ENCODE assay signal across 29 cellular contexts in genomic region chr11:117932987-117933386, GRCh38. TPM values are rescaled to one million over a fixed set of nuclear protein-coding genes. Genes with fewer than 3 reads are reported as not detected.
A peak's percentile ranks its signal among the peaks of the same experiment; 100 is the strongest.
DNase-seq lines count a peak whose midpoint lies in the region; ATAC-seq and TF ChIP-seq lines count a peak whose summit lies in the region.
"Had no signal": no experiment of that assay in that cellular context is flagged by ENCODE, and none has a peak within 500 bp of the region (broad histone marks: within the 10 kb centered on the region; RNA-seq: fewer than 3 reads in every experiment).

No MANE protein-coding gene starts in this region.

- no peaks in the 10 kb centered on the region for H3K9me3 Mint-ChIP-seq in Calu3 (ENCODE audit: low read depth, unreplicated experiment)
- H3K9me3 Mint-ChIP-seq: activated naive CD4-positive, alpha-beta T cell treated with anti-CD3 and anti-CD28 coated beads, Interleukin-2, amount 50 U/mL, for 72 hours; activated T-helper 1 cell treated with anti-CD3 and anti-CD28 coated beads, Interleukin-12 subunit alpha, Interleukin-12 subunit beta, Interleukin-2, Interleukin-4 antibody, amounts not matched to agents 30 ng/mL and 10 ng/mL and 1 ng/mL, durations not matched to agents 14 hours and 24 hours and 36 hours; CD8-positive, alpha-beta memory T cell; naive B cell; T-cell had no signal

- no peaks in the 10 kb centered on the region for H3K9me2 ChIP-seq in Loucy (replicated peaks; ENCODE audit: low read depth, low read length)

- no TSS peak for BruUV-seq in Calu3 (replicated peaks; lab: Mats Ljungman, UMichigan)

- H3K79me2 ChIP-seq in Loucy (ENCODE audit: insufficient read depth, low read length): no peaks in the 10 kb centered on the region

- no peak overlapping the region for H2AFZ ChIP-seq in Loucy (ENCODE audit: low read length)

- peak overlapping the region; percentile 42 for H3K27ac Mint-ChIP-seq in Calu3 (ENCODE audit: unreplicated experiment)

- no peak for DNase-seq in Calu3
- peak; percentile 1 for DNase-seq in coronary artery (ENCODE audit: low spot score)
- DNase-seq in posterior vena cava (ENCODE audit: low spot score): peak; percentile 11
- DNase-seq in cerebellum (ENCODE audit: low spot score): no peak
- DNase-seq: activated CD4-positive, CD25-positive, alpha-beta regulatory T cell treated with anti-CD3 and anti-CD28 coated beads, Interleukin-2, amount 50 U/mL, for 72 hours; CD8-positive, alpha-beta memory T cell; cerebellar nuclear complex; effector memory CD4-positive, alpha-beta T cell; foreskin keratinocyte; GDM1; heart right ventricle; left colon; naive B cell; NCI-H1436 treated with DMSO at 0.1 percent for 48 hours; NCI-H510A; NK-92 treated with Interleukin-12 subunit alpha and Interleukin-12 subunit beta, amount 100 ng/mL, for 24 hours; stimulated activated CD4-positive, alpha-beta T cell treated with anti-CD3 and anti-CD28 coated beads, Interleukin-4, amount 100 ng/mL, for 24 hours; stimulated activated naive CD4-positive, alpha-beta T cell treated with Interleukin-2 at 50 U/mL for 16 hours; T-cell had no signal

- no peaks in the 10 kb centered on the region for H3K36me3 ChIP-seq in Loucy (ENCODE audit: insufficient read depth, low read length)
- H3K36me3 ChIP-seq: heart right ventricle, ovary, SJSA1, tibial artery had no signal

- peaks cover 28% of the 10 kb centered on the region for H3K4me1 Mint-ChIP-seq in Calu3 (ENCODE audit: low read depth, unreplicated experiment)

- H3K4me3 ChIP-seq in Loucy (ENCODE audit: low read length, poor library complexity, severe bottlenecking) (no peak overlapping the region), coronary artery (no peak overlapping the region)
- H3K4me3 ChIP-seq: heart right ventricle, ovary, SJSA1, tibial artery had no signal

- H3F3A ChIP-seq in Loucy (ENCODE audit: low read depth): peaks cover 7% of the 10 kb centered on the region; the same call in 1 of the 2 replicates

- H3K36me3 Mint-ChIP-seq in Calu3 (ENCODE audit: insufficient read depth, unreplicated experiment): peaks cover 6% of the 10 kb centered on the region
- H3K36me3 Mint-ChIP-seq: activated naive CD4-positive, alpha-beta T cell treated with anti-CD3 and anti-CD28 coated beads, Interleukin-2, amount 50 U/mL, for 72 hours; T-cell had no signal

- no peaks in the 10 kb centered on the region for H3K27me3 ChIP-seq in Loucy (ENCODE audit: insufficient read depth, low read length, poor library complexity, severe bottlenecking)
- H3K27me3 ChIP-seq: ovary, SJSA1 had no signal

- H3K4me3 Mint-ChIP-seq in Calu3 (ENCODE audit: low read depth, unreplicated experiment): no peak overlapping the region
- H3K4me3 Mint-ChIP-seq: activated T-helper 1 cell treated with anti-CD3 and anti-CD28 coated beads, Interleukin-12 subunit alpha, Interleukin-12 subunit beta, Interleukin-2, Interleukin-4 antibody, amounts not matched to agents 30 ng/mL and 10 ng/mL and 1 ng/mL, durations not matched to agents 14 hours and 24 hours and 36 hours; naive B cell had no signal

- no peak overlapping the region for H3K27ac ChIP-seq in coronary artery
- H3K27ac ChIP-seq: foreskin keratinocyte, heart right ventricle, KMS-11, ovary, SJSA1, tibial artery had no signal

- H3K9ac ChIP-seq in Loucy (ENCODE audit: low read depth, low read length, poor library complexity, severe bottlenecking): peak overlapping the region; percentile 14
- H3K9ac ChIP-seq: KMS-11 had no signal

- H3K4me2 ChIP-seq in Loucy (ENCODE audit: low read depth, low read length, poor library complexity, severe bottlenecking): peak overlapping the region; percentile 86
- H3K4me2 ChIP-seq: KMS-11 had no signal

- no peaks in the 10 kb centered on the region for H3K27me3 Mint-ChIP-seq in Calu3 (ENCODE audit: unreplicated experiment)
- H3K27me3 Mint-ChIP-seq: T-cell had no signal

- H4K20me1 ChIP-seq in Loucy (ENCODE audit: insufficient read depth, low read length, poor library complexity, severe bottlenecking): no peaks in the 10 kb centered on the region

- intact Hi-C loops in Calu3 (cut with micrococcal nuclease; ENCODE audit: unreplicated experiment): no loop called here
- intact Hi-C loops in posterior vena cava (cut with DNase I): no loop called here

- no peak for ATAC-seq in HG02970 (IDR thresholded peaks at IDR 0.05; ENCODE audit: low FRiP score, unreplicated experiment)
- no peak for ATAC-seq in GM21367 (IDR thresholded peaks at IDR 0.05; ENCODE audit: unreplicated experiment)
- ATAC-seq: esophagus mucosa, foreskin keratinocyte, left colon, T-cell had no signal

- H3K4me1 ChIP-seq in Loucy (ENCODE audit: insufficient read depth, low read length, poor library complexity, severe bottlenecking): peaks cover 64% of the 10 kb centered on the region
- H3K4me1 ChIP-seq: foreskin keratinocyte, SJSA1, tibial artery had no signal

- no peaks in the 10 kb centered on the region for H3K9me3 ChIP-seq in Loucy (ENCODE audit: insufficient read depth, low read depth, low read length)
- H3K9me3 ChIP-seq: heart right ventricle, ovary, SJSA1, tibial artery had no signal

- CTCF ChIA-PET in Calu3 (lab: Charles Lee): no interaction called here

- TF ChIP-seq CTCF in Calu3 (IDR thresholded peaks at IDR 0.05; ENCODE audit: unreplicated experiment) (no peak), Loucy (conservative IDR thresholded peaks at IDR 0.05; ENCODE audit: low read length) (no peak), coronary artery (IDR thresholded peaks at IDR 0.05) (no peak)

RNA-seq across cellular contexts. Expression of gene TMPRSS13, which starts 3.8 kb away (rescaled TPM):
- 1.4 and 2.3 TPM in 2 replicates for total RNA-seq in Calu3 (2022)
- total RNA-seq in posterior vena cava: under 1 TPM; 0.24 to 0.37 TPM
- 0.09 TPM for total RNA-seq in cerebellum
- total RNA-seq: SJSA1 had no signal

RNA-seq across cellular contexts. Expression of gene IL10RA, which starts 53.2 kb away (rescaled TPM):
- total RNA-seq in Calu3 (2022) (0.05 and 0.76 TPM in 2 replicates), posterior vena cava (10 to 100 TPM; 12.1 to 28.3 TPM), cerebellum (3.0 TPM)
- total RNA-seq: SJSA1 had no signal

RNA-seq across cellular contexts. Expression of gene FXYD6, which starts 56.5 kb away (rescaled TPM):
- total RNA-seq in Calu3 (2022): 0.61 and 0.78 TPM in 2 replicates
- 100 to 1,000 TPM in 1 of 2 donors, 10 to 100 TPM in 1; 62.8 to 107 TPM for total RNA-seq in posterior vena cava
- total RNA-seq in cerebellum: 93.6 TPM
- total RNA-seq: activated T-helper 1 cell treated with anti-CD3 and anti-CD28 coated beads, Interleukin-12 subunit alpha, Interleukin-12 subunit beta, Interleukin-2, Interleukin-4 antibody, amounts not matched to agents 30 ng/mL and 10 ng/mL and 1 ng/mL, durations not matched to agents 14 hours and 24 hours and 36 hours; foreskin keratinocyte had no signal

Comparison
In these comparisons a context has a peak if more than half of its experiments do, and no peak if none do; other contexts are left out.
1. DNase-seq: peak in coronary artery (single experiment) and posterior vena cava (single experiment); none in Calu3 (single experiment) and cerebellum (single experiment).
2. RNA of gene FXYD6, which starts 56.5 kb away (total RNA-seq): 62.8 to 107 TPM in posterior vena cava and 93.6 TPM in cerebellum (single experiment); 0.61 to 0.78 TPM in Calu3; every median in the first group is over 10 times any median in the second.